In the genomic region with DNA sequence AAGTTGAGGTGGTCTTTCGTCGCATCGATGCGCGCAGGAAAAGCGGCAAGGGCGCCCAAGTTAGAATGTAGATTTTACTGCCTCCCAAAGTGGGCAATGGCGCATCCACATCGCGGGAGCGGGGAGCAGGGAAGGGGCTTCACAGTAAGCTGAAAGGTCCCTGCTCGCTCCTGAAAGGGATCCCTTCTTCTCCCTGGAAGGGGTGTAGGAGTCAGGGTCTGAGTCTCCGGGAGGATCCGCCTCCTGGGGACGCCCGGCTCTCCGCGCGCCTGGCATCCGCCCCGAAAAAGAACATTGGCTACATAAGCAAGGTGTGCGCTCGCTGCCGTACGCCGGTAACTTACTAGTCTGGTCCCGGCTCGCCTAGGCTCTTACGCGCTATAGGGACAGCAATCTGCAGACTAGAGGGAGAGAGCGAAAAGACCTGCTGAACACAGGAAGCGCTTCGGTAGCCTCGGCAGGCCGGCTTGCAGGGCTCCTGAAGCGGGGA, we compare ENCODE assay signal across 8 cellular contexts. TPM values are rescaled to one million over a fixed set of nuclear protein-coding genes. Genes with fewer than 3 reads are reported as not detected.
A peak's percentile ranks its signal among the peaks of the same experiment; 100 is the strongest.
DNase-seq lines count a peak whose midpoint lies in the region; ATAC-seq lines count a peak whose summit lies in the region.

No MANE protein-coding gene starts in this region.

- H3K27ac Mint-ChIP-seq in activated CD4-positive, alpha-beta T cell treated with anti-CD3 and anti-CD28 coated beads, Interleukin-2, amount 10 ng/mL, durations not matched to agents 7 days and 5 days = no peak overlapping the region
- H3K27ac Mint-ChIP-seq in activated naive CD4-positive, alpha-beta T cell treated with anti-CD3 and anti-CD28 coated beads, Interleukin-2, amount 50 U/mL, for 24 hours = no peak overlapping the region

- CTCF ChIA-PET in activated CD4-positive, alpha-beta T cell treated with anti-CD3 and anti-CD28 coated beads, Interleukin-2, amount 10 ng/mL, durations not matched to agents 7 days and 5 days (lab: Charles Lee) = no interaction called here

- peak overlapping the region; percentile 58 for H3K4me3 Mint-ChIP-seq in activated CD4-positive, alpha-beta T cell treated with anti-CD3 and anti-CD28 coated beads, Interleukin-2, amount 10 ng/mL, durations not matched to agents 7 days and 5 days
- H3K4me3 Mint-ChIP-seq in activated naive CD4-positive, alpha-beta T cell treated with anti-CD3 and anti-CD28 coated beads, Interleukin-2, amount 50 U/mL, for 24 hours = peak overlapping the region; percentile 60

- DNase-seq in activated CD4-positive, alpha-beta T cell treated with anti-CD3 and anti-CD28 coated beads, Interleukin-2, amount 10 ng/mL, durations not matched to agents 7 days and 5 days = peak; percentile 47
- no peak for DNase-seq in activated CD4-positive, alpha-beta T cell treated with anti-CD3 and anti-CD28 coated beads for 4 hours
- DNase-seq in NCI-H2227 (lab: John Stamatoyannopoulos, UW; ENCODE audit: unreplicated experiment) (peak; percentile 42), glomerular visceral epithelial cell (ENCODE audit: extremely low spot score) (peak; percentile 47), occipital lobe (lab: John Stamatoyannopoulos, UW) (peak; percentile 43)

- no peaks in the 10 kb centered on the region for H3K9me3 Mint-ChIP-seq in activated CD4-positive, alpha-beta T cell treated with anti-CD3 and anti-CD28 coated beads, Interleukin-2, amount 10 ng/mL, durations not matched to agents 7 days and 5 days
- H3K9me3 Mint-ChIP-seq in activated naive CD4-positive, alpha-beta T cell treated with anti-CD3 and anti-CD28 coated beads, Interleukin-2, amount 50 U/mL, for 24 hours = no peaks in the 10 kb centered on the region

- H3K4me1 Mint-ChIP-seq in activated CD4-positive, alpha-beta T cell treated with anti-CD3 and anti-CD28 coated beads, Interleukin-2, amount 10 ng/mL, durations not matched to agents 7 days and 5 days = peaks cover 15% of the 10 kb centered on the region
- peaks cover 8% of the 10 kb centered on the region for H3K4me1 Mint-ChIP-seq in activated naive CD4-positive, alpha-beta T cell treated with anti-CD3 and anti-CD28 coated beads, Interleukin-2, amount 50 U/mL, for 24 hours

- ATAC-seq in HG03460 (IDR thresholded peaks at IDR 0.05; ENCODE audit: unreplicated experiment) (no peak), GM21381 (IDR thresholded peaks at IDR 0.05; ENCODE audit: unreplicated experiment) (no peak)

- H3K36me3 Mint-ChIP-seq in activated CD4-positive, alpha-beta T cell treated with anti-CD3 and anti-CD28 coated beads, Interleukin-2, amount 10 ng/mL, durations not matched to agents 7 days and 5 days (ENCODE audit: low read depth) = no peaks in the 10 kb centered on the region
- no peaks in the 10 kb centered on the region for H3K36me3 Mint-ChIP-seq in activated naive CD4-positive, alpha-beta T cell treated with anti-CD3 and anti-CD28 coated beads, Interleukin-2, amount 50 U/mL, for 24 hours

- H3K27me3 Mint-ChIP-seq in activated CD4-positive, alpha-beta T cell treated with anti-CD3 and anti-CD28 coated beads, Interleukin-2, amount 10 ng/mL, durations not matched to agents 7 days and 5 days = peaks cover 69% of the 10 kb centered on the region
- H3K27me3 Mint-ChIP-seq in activated naive CD4-positive, alpha-beta T cell treated with anti-CD3 and anti-CD28 coated beads, Interleukin-2, amount 50 U/mL, for 24 hours = peaks cover 36% of the 10 kb centered on the region

- POLR2A ChIA-PET in activated CD4-positive, alpha-beta T cell treated with anti-CD3 and anti-CD28 coated beads, Interleukin-2, amount 10 ng/mL, durations not matched to agents 7 days and 5 days (lab: Charles Lee) = no interaction called here

RNA-seq across cellular contexts. Expression of gene UNC5B, which starts 0.8 kb away (rescaled TPM):
- not detected for total RNA-seq in activated CD4-positive, alpha-beta T cell treated with anti-CD3 and anti-CD28 coated beads, Interleukin-2, amount 10 ng/mL, durations not matched to agents 7 days and 5 days
- 3.9 TPM for total RNA-seq in occipital lobe

Comparison
In these comparisons a context has a peak if more than half of its experiments do, and no peak if none do; other contexts are left out.
1. DNase-seq: peak in activated CD4-positive, alpha-beta T cell treated with anti-CD3 and anti-CD28 coated beads, Interleukin-2, amount 10 ng/mL, durations not matched to agents 7 days and 5 days (single experiment), NCI-H2227 (single experiment), glomerular visceral epithelial cell (single experiment) and occipital lobe (single experiment); none in activated CD4-positive, alpha-beta T cell treated with anti-CD3 and anti-CD28 coated beads for 4 hours (0 of 2).